ENCODE assay signal across 22 cellular contexts in the genomic region with DNA sequence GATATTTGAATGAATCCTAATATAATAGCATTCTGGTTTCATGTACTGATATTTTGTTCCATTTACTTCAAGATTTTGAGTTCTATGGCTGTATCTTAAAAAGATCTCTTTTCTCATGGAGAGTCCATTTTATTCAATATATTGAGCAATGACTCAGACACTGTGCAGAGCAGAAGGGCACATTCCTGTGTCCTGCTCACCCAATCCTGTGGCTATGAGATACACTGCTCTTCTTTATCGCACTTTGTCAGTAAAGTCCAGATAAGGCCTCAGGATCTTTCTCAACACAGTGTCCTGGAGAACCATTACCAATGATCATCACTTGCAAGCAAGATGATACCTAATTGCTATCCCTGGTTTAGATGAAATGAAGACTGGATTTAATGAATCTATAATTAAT.
DNase-seq lines count a peak whose midpoint lies in the region; ATAC-seq, FAIRE-seq and TF ChIP-seq lines count a peak whose summit lies in the region.
"Had no signal": no experiment of that assay in that cellular context is flagged by ENCODE, and none has a peak within 500 bp of the region (broad histone marks: within the 10 kb centered on the region; RNA-seq: fewer than 3 reads in every experiment).

No MANE protein-coding gene starts in this region.

- no peak overlapping the region for H2BK5ac ChIP-seq in IMR-90 (ENCODE audit: low read depth, low read length, poor library complexity, severe bottlenecking)

- no peaks in the 10 kb centered on the region for H3K9me3 ChIP-seq in IMR-90 (ENCODE audit: control insufficient read depth, insufficient read depth, low read length)
- no peaks in the 10 kb centered on the region for H3K9me3 ChIP-seq in astrocyte (ENCODE audit: insufficient read depth, low read depth, low read length)
- H3K9me3 ChIP-seq: gastrocnemius medialis had no signal

- no peak for TF ChIP-seq POLR2A in IMR-90 (IDR thresholded peaks at IDR 0.05; ENCODE audit: low read depth, low read length)

- H3K27ac ChIP-seq in IMR-90 (ENCODE audit: insufficient read depth, low read length), result no peak overlapping the region
- H3K27ac ChIP-seq in astrocyte (ENCODE audit: low read depth, low read length), result no peak overlapping the region
- H3K27ac ChIP-seq: gastrocnemius medialis had no signal

- WGBS in IMR-90 (ENCODE audit: extremely low coverage in 2 of 2, insufficient read length in 1 of 2), 2 experiments, result no CpG with 5 or more reads among the region's 1 CpG

- no peak overlapping the region for H3K9ac ChIP-seq in IMR-90 (ENCODE audit: low read depth, low read length)
- no peak overlapping the region for H3K9ac ChIP-seq in astrocyte (ENCODE audit: low read length)

- H3K79me2 ChIP-seq in astrocyte (ENCODE audit: insufficient read depth, low read length), result no peaks in the 10 kb centered on the region

- no peak for TF ChIP-seq RAD21 in IMR-90 (IDR thresholded peaks at IDR 0.05; ENCODE audit: low read length)

- POLR2A ChIA-PET in IMR-90 (lab: Charles Lee; ENCODE audit: unreplicated experiment), result no interaction called here

- H3K4me3 ChIP-seq in IMR-90 (ENCODE audit: insufficient read depth, low read depth, low read length) (no peak overlapping the region), astrocyte (ENCODE audit: insufficient read depth, low read depth, low read length) (no peak overlapping the region)
- H3K4me3 ChIP-seq: gastrocnemius medialis had no signal

- peaks cover 12% of the 10 kb centered on the region for H3K9me1 ChIP-seq in IMR-90 (ENCODE audit: insufficient read depth, low read length)

- no peak overlapping the region for H3K14ac ChIP-seq in IMR-90 (replicated peaks; ENCODE audit: low read depth, low read length)

- H2BK20ac ChIP-seq in IMR-90 (ENCODE audit: low read depth, low read length), result no peak overlapping the region

- no peak overlapping the region for H3K4me3 Mint-ChIP-seq in astrocyte (ENCODE audit: unreplicated experiment)
- H3K4me3 Mint-ChIP-seq: nephron; stimulated activated naive CD8-positive, alpha-beta T cell treated with anti-CD3 and anti-CD28 coated beads, Interleukin-15, Interleukin-2, amounts not matched to agents 100 ng/mL and 50 ng/mL, for 24 hours had no signal

- dilution Hi-C loops in IMR-90 (cut with HindIII; ENCODE audit: low sequenced_read_pairs, unreplicated experiment), result no loop called here

- CTCF ChIA-PET in IMR-90 (lab: Yijun Ruan, JAX), result no interaction called here

- TF ChIP-seq CTCF in IMR-90 (conservative IDR thresholded peaks at IDR 0.05; ENCODE audit: low read depth, low read length) (no peak), astrocyte (IDR thresholded peaks at IDR 0.05; ENCODE audit: insufficient read depth, low read depth, low read length) (no peak)

- peak overlapping the region; percentile 53 for H3K23ac ChIP-seq in IMR-90 (ENCODE audit: low read depth, low read length)

- intact Hi-C loops in IMR-90 (cut with micrococcal nuclease), result no loop called here

- H4K91ac ChIP-seq in IMR-90 (ENCODE audit: insufficient read depth, low read depth, low read length), result no peak overlapping the region

- peaks cover 6% of the 10 kb centered on the region for H3K9me3 Mint-ChIP-seq in astrocyte (ENCODE audit: unreplicated experiment)

- H3K27ac Mint-ChIP-seq in astrocyte (ENCODE audit: unreplicated experiment), result no peak overlapping the region
- H3K27ac Mint-ChIP-seq: nephron; stimulated activated naive CD8-positive, alpha-beta T cell treated with anti-CD3 and anti-CD28 coated beads, Interleukin-15, Interleukin-2, amounts not matched to agents 100 ng/mL and 50 ng/mL, for 24 hours had no signal

- H3K4me1 ChIP-seq in IMR-90 (ENCODE audit: control insufficient read depth, insufficient read depth, low read length) (peaks cover 13% of the 10 kb centered on the region), astrocyte (ENCODE audit: insufficient read depth, low read length) (no peaks in the 10 kb centered on the region)
- H3K4me1 ChIP-seq: gastrocnemius medialis had no signal

- H2BK120ac ChIP-seq in IMR-90 (ENCODE audit: low read depth, low read length), result no peak overlapping the region

- H3K4ac ChIP-seq in IMR-90 (ENCODE audit: low read depth, low read length), result no peak overlapping the region

- peaks cover 29% of the 10 kb centered on the region for H3K4me1 Mint-ChIP-seq in astrocyte (ENCODE audit: low read depth, unreplicated experiment)
- H3K4me1 Mint-ChIP-seq: nephron had no signal

- no peaks in the 10 kb centered on the region for H3K79me1 ChIP-seq in IMR-90 (ENCODE audit: low read depth in 1 of 2, low read length in 2 of 2)

- no peak for FAIRE-seq in astrocyte (lab: Jason Lieb, UNC)
- FAIRE-seq: endometrium, TTC549 had no signal

- peak overlapping the region; percentile 43; the same call in 1 of the 2 replicates for H2AK5ac ChIP-seq in IMR-90 (ENCODE audit: low read depth, low read length)

- H3K56ac ChIP-seq in IMR-90 (ENCODE audit: extremely low read depth, insufficient read depth, low read length), result no peak overlapping the region

- no peak overlapping the region for H3K18ac ChIP-seq in IMR-90 (ENCODE audit: low read depth, low read length)

- DNase-seq in AG08395 (ENCODE audit: low spot score), result peak; percentile 27
- DNase-seq in IMR-90, result peak; percentile 76
- peak; percentile 65 for DNase-seq in astrocyte (ENCODE audit: low read depth)
- DNase-seq in glomerular visceral epithelial cell (ENCODE audit: extremely low spot score), result peak; percentile 46
- no peak for DNase-seq in cerebellar nuclear complex (lab: John Stamatoyannopoulos, UW)
- DNase-seq in D341Med (ENCODE audit: low spot score), result no peak
- DNase-seq: 8988T; activated CD4-positive, alpha-beta T cell treated with anti-CD3 and anti-CD28 coated beads, Interleukin-2, amount 50 U/mL, for 1 hour; C1 segment of cervical spinal cord; DMS153; gastrocnemius medialis; Kasumi-1; left colon; NCI-H1105; NCI-H2081; posterior cingulate gyrus had no signal

- no peaks in the 10 kb centered on the region for H3K27me3 ChIP-seq in IMR-90 (ENCODE audit: control insufficient read depth, insufficient read depth, low read length)
- H3K27me3 ChIP-seq in astrocyte (ENCODE audit: insufficient read depth, low read length), result no peaks in the 10 kb centered on the region
- H3K27me3 ChIP-seq: gastrocnemius medialis had no signal

- H3K36me3 ChIP-seq in IMR-90 (ENCODE audit: control insufficient read depth, insufficient read depth, low read length) (no peaks in the 10 kb centered on the region), astrocyte (ENCODE audit: insufficient read depth, low read length) (no peaks in the 10 kb centered on the region)
- H3K36me3 ChIP-seq: gastrocnemius medialis had no signal

- H2AK9ac ChIP-seq in IMR-90 (replicated peaks; ENCODE audit: low read depth, low read length, poor library complexity), result no peak overlapping the region

- no peaks in the 10 kb centered on the region for H3K27me3 Mint-ChIP-seq in astrocyte (ENCODE audit: low read depth, unreplicated experiment)

- H3K4me2 ChIP-seq in IMR-90 (ENCODE audit: low read depth, low read length), result no peak overlapping the region
- no peak overlapping the region for H3K4me2 ChIP-seq in astrocyte (ENCODE audit: low read length)

- in situ Hi-C loops in IMR-90 (cut with MboI; ENCODE audit: low sequenced_read_pairs), result no loop called here

- H3K36me3 Mint-ChIP-seq in astrocyte (ENCODE audit: low read depth, unreplicated experiment), result no peaks in the 10 kb centered on the region

- ATAC-seq in IMR-90 (ENCODE audit: low read depth), result peak; percentile 88
- ATAC-seq in GM18519 (IDR thresholded peaks at IDR 0.05; ENCODE audit: low FRiP score, unreplicated experiment), result no peak
- ATAC-seq in HG03342 (IDR thresholded peaks at IDR 0.05; ENCODE audit: unreplicated experiment), result no peak
- ATAC-seq: gastrocnemius medialis, left colon had no signal

- H2AFZ ChIP-seq in IMR-90 (replicated peaks; ENCODE audit: low read length, poor library complexity) (no peak overlapping the region), astrocyte (ENCODE audit: low read depth, low read length) (no peak overlapping the region)

- H4K20me1 ChIP-seq in IMR-90 (ENCODE audit: insufficient read depth, low read length), result no peaks in the 10 kb centered on the region
- no peaks in the 10 kb centered on the region for H4K20me1 ChIP-seq in astrocyte (ENCODE audit: insufficient read depth, low read length)

- no peak overlapping the region for H4K5ac ChIP-seq in IMR-90 (ENCODE audit: low read depth, low read length)

- H2BK15ac ChIP-seq in IMR-90 (ENCODE audit: low read depth, low read length), result no peak overlapping the region

- BruUV-seq in IMR-90 (replicated peaks; lab: Mats Ljungman, UMichigan), result no TSS peak

- H4K8ac ChIP-seq in IMR-90 (ENCODE audit: low read depth in 2 of 2, low read length in 2 of 2), result no peak overlapping the region

TF ChIP-seq in IMR-90, 13 proteins besides CTCF, POLR2A, EP300 and RAD21:
- TF ChIP-seq MXI1 (IDR thresholded peaks at IDR 0.05; ENCODE audit: borderline replicate concordance, low read depth, low read length) (no peak), CEBPB (IDR thresholded peaks at IDR 0.05; ENCODE audit: low read depth, low read length) (peak; percentile 77)
TF ChIP-seq in IMR-90: peak in this region for 1.

Comparison
In these comparisons a context has a peak if more than half of its experiments do, and no peak if none do; other contexts are left out.
1. DNase-seq: peak in AG08395 (single experiment), IMR-90 (single experiment), astrocyte (single experiment) and glomerular visceral epithelial cell (single experiment); none in cerebellar nuclear complex (0 of 2) and D341Med (single experiment).